28 cellular contexts compared by ENCODE assay signal in genomic region chr5:179420476-179420875, GRCh38.
"Had no signal": no experiment of that assay in that cellular context is flagged by ENCODE, and none has a peak within 500 bp of the region (broad histone marks: within the 10 kb centered on the region; RNA-seq: fewer than 3 reads in every experiment).

No MANE protein-coding gene starts in this region.

- H3K27me3 Mint-ChIP-seq: type B pancreatic cell had no signal

- H3K9me3 Mint-ChIP-seq: immature natural killer cell, memory B cell, naive B cell, nephron progenitor cell, type B pancreatic cell had no signal

- DNase-seq: caudate nucleus; colonic mucosa; dermis blood vessel endothelial cell; effector memory CD4-positive, alpha-beta T cell; erythroblast; esophagus squamous epithelium; foreskin melanocyte; glutamatergic neuron; hypothalamus; immature natural killer cell; mucosa of descending colon; naive B cell; nephron progenitor cell; occipital lobe; pancreas; stimulated activated CD4-positive, alpha-beta T cell treated with anti-CD3 and anti-CD28 coated beads, Interleukin-4, amount 100 ng/mL, for 4 hours; stimulated activated naive CD8-positive, alpha-beta T cell treated with anti-CD3 and anti-CD28 coated beads, Interleukin-15, Interleukin-2, amounts not matched to agents 100 U/mL and 50 U/mL, for 24 hours; substantia nigra; tibial artery had no signal

- H3K36me3 Mint-ChIP-seq: immature natural killer cell; memory B cell; mesothelial cell of epicardium; naive B cell; stimulated activated memory B cell treated with anti-CD40 and anti-IgM and Interleukin-4, amounts not matched to agents 10 μg/mL and 1 μg/mL and 100 μg/mL, for 72 hours; type B pancreatic cell had no signal

- H3K27me3 ChIP-seq: colonic mucosa, pancreas, right atrium auricular region, testis had no signal

- H3K4me3 Mint-ChIP-seq: immature natural killer cell; memory B cell; mesothelial cell of epicardium; naive B cell; nephron progenitor cell; stimulated activated memory B cell treated with anti-CD40 and anti-IgM and Interleukin-4, amounts not matched to agents 10 μg/mL and 1 μg/mL and 100 μg/mL, for 72 hours; type B pancreatic cell had no signal

- H3K4me1 Mint-ChIP-seq: immature natural killer cell; memory B cell; mesothelial cell of epicardium; naive B cell; stimulated activated memory B cell treated with anti-CD40 and anti-IgM and Interleukin-4, amounts not matched to agents 10 μg/mL and 1 μg/mL and 100 μg/mL, for 72 hours had no signal

- H3K9me3 ChIP-seq: colonic mucosa, esophagus squamous epithelium, mucosa of descending colon, pancreas, right atrium auricular region, testis had no signal

- H3K4me1 ChIP-seq: colonic mucosa, esophagus squamous epithelium, pancreas, right atrium auricular region, testis, tibial artery had no signal

- ATAC-seq: mucosa of descending colon; pancreas; sciatic nerve; stimulated activated memory B cell treated with anti-CD40 and anti-IgM and Interleukin-4, amounts not matched to agents 10 μg/mL and 1 μg/mL and 100 μg/mL, for 72 hours; stimulated activated naive CD8-positive, alpha-beta T cell treated with anti-CD3 and anti-CD28 coated beads, Interleukin-15, Interleukin-2, amounts not matched to agents 100 U/mL and 50 U/mL, for 24 hours had no signal

- H3K27ac Mint-ChIP-seq: immature natural killer cell; memory B cell; mesothelial cell of epicardium; naive B cell; nephron progenitor cell; progenitor cell of endocrine pancreas; stimulated activated memory B cell treated with anti-CD40 and anti-IgM and Interleukin-4, amounts not matched to agents 10 μg/mL and 1 μg/mL and 100 μg/mL, for 72 hours; type B pancreatic cell had no signal

- H3K36me3 ChIP-seq: colonic mucosa, esophagus squamous epithelium, pancreas, right atrium auricular region, tibial artery had no signal

- H3K27ac ChIP-seq: colonic mucosa, esophagus squamous epithelium, pancreas, right atrium auricular region, testis, tibial artery had no signal

- H3K4me3 ChIP-seq: colonic mucosa, esophagus squamous epithelium, lung, mucosa of descending colon, pancreas, right atrium auricular region, testis, tibial artery had no signal
